Comparison of ENCODE assay signal across 12 cellular contexts in the genomic region with DNA sequence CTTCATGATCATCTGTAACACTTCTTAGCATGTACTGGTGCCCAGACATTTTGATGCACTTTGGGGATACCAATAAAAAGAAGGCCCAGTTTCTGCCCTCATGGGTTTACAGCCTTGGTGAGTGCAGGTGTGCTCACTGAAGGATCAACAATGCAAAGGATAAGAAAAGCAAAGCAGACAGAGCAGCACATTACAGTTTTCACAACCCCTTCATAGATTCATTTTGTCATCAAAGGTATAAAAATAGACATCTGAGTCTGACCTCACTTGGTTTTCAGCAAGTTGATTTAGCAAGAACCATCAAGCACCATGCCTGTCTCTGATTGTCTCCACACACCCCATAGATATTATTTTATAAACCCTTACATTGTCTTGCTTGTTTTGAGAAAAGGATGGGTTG.
A peak's percentile ranks its signal among the peaks of the same experiment; 100 is the strongest.
DNase-seq lines count a peak whose midpoint lies in the region; ATAC-seq and TF ChIP-seq lines count a peak whose summit lies in the region.
"Had no signal": no experiment of that assay in that cellular context is flagged by ENCODE, and none has a peak within 500 bp of the region (broad histone marks: within the 10 kb centered on the region; RNA-seq: fewer than 3 reads in every experiment).

No MANE protein-coding gene starts in this region.

- 0 out of 22 replicates have a peak overlapping the region, but pooled peaks of 1 of the 11 experiments have one; percentile 15 for H3K27ac ChIP-seq in BLaER1 treated with 17β-estradiol and CSF1 and Interleukin-3, amounts not matched to agents 10 nM and 100 nM
- H3K27ac ChIP-seq in KMS-11 = peak overlapping the region; percentile 99

- CTCF ChIA-PET in T-cell (lab: Charles Lee) = no interaction called here

- H3K9me3 ChIP-seq in BLaER1 treated with 17β-estradiol and CSF1 and Interleukin-3, amounts not matched to agents 10 nM and 100 nM (replicated peaks in 1 of 11) = peaks cover 0 to 14% (median 0%) of the 10 kb centered on the region in 11 experiments; a peak in 5 of 22 replicates

- H3K27ac Mint-ChIP-seq in T-cell = peak overlapping the region in 1 of 2 donors; percentile 17
- H3K27ac Mint-ChIP-seq: activated naive CD8-positive, alpha-beta T cell; stimulated activated naive CD8-positive, alpha-beta T cell treated with anti-CD3 and anti-CD28 coated beads, Interleukin-15, Interleukin-2, amounts not matched to agents 100 ng/mL and 50 ng/mL, for 24 hours had no signal

- ATAC-seq in GM19035 (IDR thresholded peaks at IDR 0.05; ENCODE audit: unreplicated experiment) (peak; percentile 36), HG02763 (IDR thresholded peaks at IDR 0.05; ENCODE audit: unreplicated experiment) (peak; percentile 30), T-cell (replicated peaks in 1 of 4) (no peak)

- no peaks in the 10 kb centered on the region for H3K27me3 Mint-ChIP-seq in T-cell
- H3K27me3 Mint-ChIP-seq: activated naive CD8-positive, alpha-beta T cell; stimulated activated naive CD8-positive, alpha-beta T cell treated with anti-CD3 and anti-CD28 coated beads, Interleukin-15, Interleukin-2, amounts not matched to agents 100 ng/mL and 50 ng/mL, for 24 hours had no signal

- no peak overlapping the region for H3K4me3 Mint-ChIP-seq in T-cell
- H3K4me3 Mint-ChIP-seq: activated naive CD8-positive, alpha-beta T cell; stimulated activated naive CD8-positive, alpha-beta T cell treated with anti-CD3 and anti-CD28 coated beads, Interleukin-15, Interleukin-2, amounts not matched to agents 100 ng/mL and 50 ng/mL, for 24 hours had no signal

- peaks cover 49 to 54% (median 51%) of the 10 kb centered on the region in 3 donors for H3K4me1 Mint-ChIP-seq in T-cell

- DNase-seq in NCI-H1417 treated with DMSO at 0.1 percent for 48 hours (lab: John Stamatoyannopoulos, UW) (no peak), pons (ENCODE audit: low spot score) (no peak), T-cell (no peak), epidermal melanocyte (ENCODE audit: insufficient read length, low spot score) (no peak)
- DNase-seq: dermis blood vessel endothelial cell, glutamatergic neuron had no signal

- no peak overlapping the region for H3K9ac ChIP-seq in BLaER1 treated with 17β-estradiol and CSF1 and Interleukin-3, amounts not matched to agents 10 nM and 100 nM
- peak overlapping the region; percentile 90 for H3K9ac ChIP-seq in KMS-11

- H3K4me2 ChIP-seq in BLaER1 treated with 17β-estradiol and CSF1 and Interleukin-3, amounts not matched to agents 10 nM and 100 nM = peak overlapping the region in 7 of 11 experiments; percentile 1 to 55 (median 22); a peak in 9 of 22 replicates
- peak overlapping the region; percentile 77 for H3K4me2 ChIP-seq in KMS-11

- H3K27me3 ChIP-seq in BLaER1 treated with 17β-estradiol and CSF1 and Interleukin-3, amounts not matched to agents 10 nM and 100 nM = no peaks in the 10 kb centered on the region
- no peaks in the 10 kb centered on the region for H3K27me3 ChIP-seq in KMS-11 (ENCODE audit: insufficient read depth, low read depth)

- H3K9me3 Mint-ChIP-seq in T-cell = no peaks in the 10 kb centered on the region
- H3K9me3 Mint-ChIP-seq: stimulated activated naive CD8-positive, alpha-beta T cell treated with anti-CD3 and anti-CD28 coated beads, Interleukin-15, Interleukin-2, amounts not matched to agents 100 ng/mL and 50 ng/mL, for 24 hours had no signal

- POLR2A ChIA-PET in T-cell (lab: Charles Lee) = no interaction called here

- H3K36me3 Mint-ChIP-seq in T-cell = no peaks in the 10 kb centered on the region
- H3K36me3 Mint-ChIP-seq: activated naive CD8-positive, alpha-beta T cell had no signal

- H3K4me3 ChIP-seq in BLaER1 treated with 17β-estradiol and CSF1 and Interleukin-3, amounts not matched to agents 10 nM and 100 nM = no peak overlapping the region
- H3K4me3 ChIP-seq in KMS-11 (IDR thresholded peaks at IDR 0.05; ENCODE audit: insufficient read depth, low read depth, low read length) = peak overlapping the region; percentile 76

- H3K79me2 ChIP-seq in KMS-11 (ENCODE audit: insufficient read depth, low read depth) = peaks cover 5% of the 10 kb centered on the region; the same call in 1 of the 2 replicates

- no peaks in the 10 kb centered on the region for H4K20me1 ChIP-seq in BLaER1 treated with 17β-estradiol and CSF1 and Interleukin-3, amounts not matched to agents 10 nM and 100 nM
- no peaks in the 10 kb centered on the region for H4K20me1 ChIP-seq in KMS-11 (ENCODE audit: insufficient read depth)

- H3K4me1 ChIP-seq in BLaER1 treated with 17β-estradiol and CSF1 and Interleukin-3, amounts not matched to agents 10 nM and 100 nM = peaks cover 17 to 43% (median 29%) of the 10 kb centered on the region in 10 experiments
- H3K4me1 ChIP-seq in KMS-11 (ENCODE audit: low read depth, poor library complexity, severe bottlenecking) = peaks cover 89% of the 10 kb centered on the region

- no peak for TF ChIP-seq CTCF in KMS-11 (conservative IDR thresholded peaks at IDR 0.05; ENCODE audit: low read depth, low read length)

- peak overlapping the region; percentile 33; the same call in 1 of the 2 replicates for H2AFZ ChIP-seq in KMS-11 (ENCODE audit: low read depth)

- H3K36me3 ChIP-seq in BLaER1 treated with 17β-estradiol and CSF1 and Interleukin-3, amounts not matched to agents 10 nM and 100 nM = no peaks in the 10 kb centered on the region
- H3K36me3 ChIP-seq in KMS-11 (ENCODE audit: insufficient read depth) = no peaks in the 10 kb centered on the region

Comparison
In these comparisons a context has a peak if more than half of its experiments do, and no peak if none do; other contexts are left out.
1. ATAC-seq: peak in GM19035 (single experiment) and HG02763 (single experiment); none in T-cell (0 of 4).